In the genomic region with DNA sequence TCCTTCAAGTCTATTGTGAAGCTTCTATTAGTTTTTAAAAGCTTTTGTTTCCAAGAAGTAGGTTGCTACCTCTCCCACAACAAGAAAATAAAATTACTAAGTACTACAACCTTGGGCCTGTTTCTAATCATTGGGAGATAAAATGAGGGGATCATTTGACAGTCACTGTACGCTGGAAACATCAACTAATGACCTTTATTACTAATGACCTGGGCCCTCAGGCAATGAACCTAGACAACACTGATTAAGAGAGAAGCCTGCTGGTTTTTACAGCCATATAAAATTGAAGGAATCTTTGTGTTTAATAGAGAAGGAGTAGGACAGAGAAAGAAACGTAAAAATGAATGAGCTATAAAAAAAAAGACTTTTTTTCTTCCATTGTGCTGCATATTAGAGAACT, we compare ENCODE assay signal across 22 cellular contexts.
"Had no signal": no experiment of that assay in that cellular context is flagged by ENCODE, and none has a peak within 500 bp of the region (broad histone marks: within the 10 kb centered on the region; RNA-seq: fewer than 3 reads in every experiment).

No MANE protein-coding gene starts in this region.

- H3K27me3 Mint-ChIP-seq: activated CD4-positive, alpha-beta memory T cell treated with anti-CD3 and anti-CD28 coated beads, Interleukin-2, amount 10 ng/mL, durations not matched to agents 7 days and 5 days; activated CD4-positive, alpha-beta T cell treated with anti-CD3 and anti-CD28 coated beads for 36 hours; activated naive CD4-positive, alpha-beta T cell treated with anti-CD3 and anti-CD28 coated beads, Interleukin-2, amount 10 ng/mL, durations not matched to agents 7 days and 5 days; activated naive CD8-positive, alpha-beta T cell treated with anti-CD3 and anti-CD28 coated beads for 36 hours had no signal

- H3K4me3 Mint-ChIP-seq: activated CD4-positive, alpha-beta memory T cell treated with anti-CD3 and anti-CD28 coated beads, Interleukin-2, amount 10 ng/mL, durations not matched to agents 7 days and 5 days; activated CD4-positive, alpha-beta T cell treated with anti-CD3 and anti-CD28 coated beads for 36 hours; activated naive CD4-positive, alpha-beta T cell treated with anti-CD3 and anti-CD28 coated beads, Interleukin-2, amount 10 ng/mL, durations not matched to agents 7 days and 5 days; activated naive CD8-positive, alpha-beta T cell treated with anti-CD3 and anti-CD28 coated beads for 36 hours; activated T-helper 17 cell treated with anti-CD3 and anti-CD28 coated beads, Interleukin-2, amount 50 U/mL, for 72 hours had no signal

- H3K4me3 ChIP-seq: cardiac muscle cell, K562 had no signal

- H3K27ac ChIP-seq: brain microvascular endothelial cell, cardiac muscle cell, VCaP had no signal

- H3K27ac Mint-ChIP-seq: activated CD4-positive, alpha-beta memory T cell treated with anti-CD3 and anti-CD28 coated beads, Interleukin-2, amount 10 ng/mL, durations not matched to agents 7 days and 5 days; activated CD4-positive, alpha-beta T cell treated with anti-CD3 and anti-CD28 coated beads for 36 hours; activated naive CD4-positive, alpha-beta T cell treated with anti-CD3 and anti-CD28 coated beads, Interleukin-2, amount 10 ng/mL, durations not matched to agents 7 days and 5 days; activated naive CD8-positive, alpha-beta T cell treated with anti-CD3 and anti-CD28 coated beads for 36 hours; activated T-helper 17 cell treated with anti-CD3 and anti-CD28 coated beads, Interleukin-2, amount 50 U/mL, for 72 hours had no signal

- H3K4me1 Mint-ChIP-seq: activated CD4-positive, alpha-beta memory T cell treated with anti-CD3 and anti-CD28 coated beads, Interleukin-2, amount 10 ng/mL, durations not matched to agents 7 days and 5 days; activated CD4-positive, alpha-beta T cell treated with anti-CD3 and anti-CD28 coated beads for 36 hours; activated naive CD4-positive, alpha-beta T cell treated with anti-CD3 and anti-CD28 coated beads, Interleukin-2, amount 10 ng/mL, durations not matched to agents 7 days and 5 days; activated naive CD8-positive, alpha-beta T cell treated with anti-CD3 and anti-CD28 coated beads for 36 hours; activated T-helper 17 cell treated with anti-CD3 and anti-CD28 coated beads, Interleukin-2, amount 50 U/mL, for 72 hours had no signal

- H3K36me3 Mint-ChIP-seq: activated naive CD4-positive, alpha-beta T cell treated with anti-CD3 and anti-CD28 coated beads, Interleukin-2, amount 10 ng/mL, durations not matched to agents 7 days and 5 days; activated naive CD8-positive, alpha-beta T cell treated with anti-CD3 and anti-CD28 coated beads for 36 hours had no signal

- H3K36me3 ChIP-seq: brain microvascular endothelial cell, cardiac muscle cell had no signal

- DNase-seq: activated CD4-positive, alpha-beta memory T cell treated with anti-CD3 and anti-CD28 coated beads, Interleukin-2, amount 10 ng/mL, durations not matched to agents 7 days and 5 days; activated CD4-positive, alpha-beta T cell treated with anti-CD3 and anti-CD28 coated beads for 36 hours; activated CD4-positive, alpha-beta T cell treated with anti-CD3 and anti-CD28 coated beads, Interleukin-2, amount 50 U/mL, for 1 hour; activated gamma-delta T cell treated with Interleukin-2 at 50 U/mL for 16 hours; activated naive CD4-positive, alpha-beta T cell treated with anti-CD3 and anti-CD28 coated beads, Interleukin-2, amount 10 ng/mL, durations not matched to agents 7 days and 5 days; activated naive CD8-positive, alpha-beta T cell treated with anti-CD3 and anti-CD28 coated beads for 36 hours; activated T-cell treated with anti-CD3 and anti-CD28 coated beads for 4 hours; activated T-cell treated with anti-CD3 and anti-CD28 coated beads, Interleukin-2, amount 50 U/mL, for 48 hours; brain microvascular endothelial cell; Karpas-422; MM.1S; NCI-H1930; NCI-H2107; NCI-H510A; NCI-H526 treated with DMSO at 0.1 percent for 48 hours; NCI-H82; SIG-M5; T-helper 1 cell had no signal

- H3K27me3 ChIP-seq: brain microvascular endothelial cell, cardiac muscle cell had no signal

- ATAC-seq: activated CD4-positive, alpha-beta T cell treated with anti-CD3 and anti-CD28 coated beads for 36 hours; activated T-helper 17 cell treated with anti-CD3 and anti-CD28 coated beads, Interleukin-2, amount 50 U/mL, for 72 hours; K562 had no signal
